ENCODE assay signal across 8 cellular contexts in genomic region chr14:29536886-29537511, GRCh38.
A peak's percentile ranks its signal among the peaks of the same experiment; 100 is the strongest.
DNase-seq lines count a peak whose midpoint lies in the region; ATAC-seq, FAIRE-seq and TF ChIP-seq lines count a peak whose summit lies in the region.

No MANE protein-coding gene starts in this region.

- H3K27ac ChIP-seq in astrocyte (ENCODE audit: low read depth, low read length) (no peak overlapping the region), lower lobe of right lung (no peak overlapping the region)

- H3K36me3 Mint-ChIP-seq in astrocyte (ENCODE audit: low read depth, unreplicated experiment), result no peaks in the 10 kb centered on the region
- no peaks in the 10 kb centered on the region for H3K36me3 Mint-ChIP-seq in activated naive CD4-positive, alpha-beta T cell treated with anti-CD3 and anti-CD28 coated beads, Interleukin-2, amount 10 ng/mL, durations not matched to agents 7 days and 5 days

- H3K4me3 ChIP-seq in Loucy (ENCODE audit: low read length, poor library complexity, severe bottlenecking) (no peak overlapping the region), astrocyte (ENCODE audit: insufficient read depth, low read depth, low read length) (no peak overlapping the region), lower lobe of right lung (no peak overlapping the region)

- peaks cover 3% of the 10 kb centered on the region for H3K9me3 Mint-ChIP-seq in astrocyte (ENCODE audit: unreplicated experiment)
- H3K9me3 Mint-ChIP-seq in activated naive CD4-positive, alpha-beta T cell treated with anti-CD3 and anti-CD28 coated beads, Interleukin-2, amount 10 ng/mL, durations not matched to agents 7 days and 5 days, result peaks cover under 1% of the 10 kb centered on the region

- no peak overlapping the region for H3K4me2 ChIP-seq in Loucy (ENCODE audit: low read depth, low read length, poor library complexity, severe bottlenecking)
- no peak overlapping the region for H3K4me2 ChIP-seq in astrocyte (ENCODE audit: low read length)

- H2AFZ ChIP-seq in Loucy (ENCODE audit: low read length) (no peak overlapping the region), astrocyte (ENCODE audit: low read depth, low read length) (no peak overlapping the region)

- DNase-seq in DMS153 treated with DMSO at 0.1 percent for 48 hours (lab: John Stamatoyannopoulos, UW; ENCODE audit: unreplicated experiment), result peak; percentile 63
- peak; percentile 8 for DNase-seq in astrocyte (ENCODE audit: low read depth)
- DNase-seq in lower lobe of right lung, result no peak
- DNase-seq in activated naive CD4-positive, alpha-beta T cell treated with anti-CD3 and anti-CD28 coated beads, Interleukin-2, amount 10 ng/mL, durations not matched to agents 7 days and 5 days, result no peak
- no peak for DNase-seq in dedifferentiated amniotic fluid mesenchymal stem cell (ENCODE audit: extremely low spot score)
- no peak for DNase-seq in SKM-1 treated with dmso at 0.1 percent for 144 hours (lab: John Stamatoyannopoulos, UW; ENCODE audit: unreplicated experiment)
- no peak for DNase-seq in stimulated activated naive CD4-positive, alpha-beta T cell (lab: John Stamatoyannopoulos, UW)

- intact Hi-C loops in lower lobe of right lung (cut with DNase I), result loop anchor here (10.0 kb wide), 1 partner anchor 782 kb away; no protein-coding TSS in a partner anchor

- no peaks in the 10 kb centered on the region for H3K9me3 ChIP-seq in Loucy (ENCODE audit: insufficient read depth, low read depth, low read length)
- H3K9me3 ChIP-seq in astrocyte (ENCODE audit: insufficient read depth, low read depth, low read length), result no peaks in the 10 kb centered on the region
- H3K9me3 ChIP-seq in lower lobe of right lung, result no peaks in the 10 kb centered on the region

- H3K27me3 ChIP-seq in Loucy (ENCODE audit: insufficient read depth, low read length, poor library complexity, severe bottlenecking), result no peaks in the 10 kb centered on the region
- no peaks in the 10 kb centered on the region for H3K27me3 ChIP-seq in astrocyte (ENCODE audit: insufficient read depth, low read length)
- no peaks in the 10 kb centered on the region for H3K27me3 ChIP-seq in lower lobe of right lung (ENCODE audit: low read depth)

- H3K4me3 Mint-ChIP-seq in astrocyte (ENCODE audit: unreplicated experiment), result no peak overlapping the region
- no peak overlapping the region for H3K4me3 Mint-ChIP-seq in activated naive CD4-positive, alpha-beta T cell treated with anti-CD3 and anti-CD28 coated beads, Interleukin-2, amount 10 ng/mL, durations not matched to agents 7 days and 5 days

- peaks cover 6% of the 10 kb centered on the region for H3K27me3 Mint-ChIP-seq in astrocyte (ENCODE audit: low read depth, unreplicated experiment)
- H3K27me3 Mint-ChIP-seq in activated naive CD4-positive, alpha-beta T cell treated with anti-CD3 and anti-CD28 coated beads, Interleukin-2, amount 10 ng/mL, durations not matched to agents 7 days and 5 days, result no peaks in the 10 kb centered on the region

- H3K27ac Mint-ChIP-seq in astrocyte (ENCODE audit: unreplicated experiment), result no peak overlapping the region
- H3K27ac Mint-ChIP-seq in activated naive CD4-positive, alpha-beta T cell treated with anti-CD3 and anti-CD28 coated beads, Interleukin-2, amount 10 ng/mL, durations not matched to agents 7 days and 5 days, result no peak overlapping the region

- no peaks in the 10 kb centered on the region for H3F3A ChIP-seq in Loucy (ENCODE audit: low read depth)

- no peak for FAIRE-seq in astrocyte (lab: Jason Lieb, UNC)

- no peaks in the 10 kb centered on the region for H3K36me3 ChIP-seq in Loucy (ENCODE audit: insufficient read depth, low read length)
- no peaks in the 10 kb centered on the region for H3K36me3 ChIP-seq in astrocyte (ENCODE audit: insufficient read depth, low read length)
- H3K36me3 ChIP-seq in lower lobe of right lung, result no peaks in the 10 kb centered on the region

- H3K9me2 ChIP-seq in Loucy (replicated peaks; ENCODE audit: low read depth, low read length), result no peaks in the 10 kb centered on the region

- H3K4me1 ChIP-seq in Loucy (ENCODE audit: insufficient read depth, low read length, poor library complexity, severe bottlenecking) (no peaks in the 10 kb centered on the region), astrocyte (ENCODE audit: insufficient read depth, low read length) (no peaks in the 10 kb centered on the region), lower lobe of right lung (no peaks in the 10 kb centered on the region)

- no peaks in the 10 kb centered on the region for H3K4me1 Mint-ChIP-seq in astrocyte (ENCODE audit: low read depth, unreplicated experiment)
- H3K4me1 Mint-ChIP-seq in activated naive CD4-positive, alpha-beta T cell treated with anti-CD3 and anti-CD28 coated beads, Interleukin-2, amount 10 ng/mL, durations not matched to agents 7 days and 5 days, result no peaks in the 10 kb centered on the region

- CTCF ChIA-PET in activated naive CD4-positive, alpha-beta T cell treated with anti-CD3 and anti-CD28 coated beads, Interleukin-2, amount 10 ng/mL, durations not matched to agents 7 days and 5 days (lab: Charles Lee), result interaction anchor here (1.3 kb wide), 1 partner anchor 10 kb away, joined by 3 read pairs; no protein-coding TSS in a partner anchor

- H3K79me2 ChIP-seq in Loucy (ENCODE audit: insufficient read depth, low read length) (no peaks in the 10 kb centered on the region), astrocyte (ENCODE audit: insufficient read depth, low read length) (no peaks in the 10 kb centered on the region)

- ATAC-seq in lower lobe of right lung, result no peak

- H3K9ac ChIP-seq in Loucy (ENCODE audit: low read depth, low read length, poor library complexity, severe bottlenecking), result no peak overlapping the region
- no peak overlapping the region for H3K9ac ChIP-seq in astrocyte (ENCODE audit: low read length)

- peak; percentile 52 for TF ChIP-seq CTCF in Loucy (conservative IDR thresholded peaks at IDR 0.05; ENCODE audit: low read length)
- TF ChIP-seq CTCF in astrocyte (IDR thresholded peaks at IDR 0.05; ENCODE audit: insufficient read depth, low read depth, low read length), result peak; percentile 40
- TF ChIP-seq CTCF in lower lobe of right lung (IDR thresholded peaks at IDR 0.05), result peak; percentile 38

- H4K20me1 ChIP-seq in Loucy (ENCODE audit: insufficient read depth, low read length, poor library complexity, severe bottlenecking) (no peaks in the 10 kb centered on the region), astrocyte (ENCODE audit: insufficient read depth, low read length) (no peaks in the 10 kb centered on the region)

Comparison
In these comparisons a context has a peak if more than half of its experiments do, and no peak if none do; other contexts are left out.
1. DNase-seq: peak in DMS153 treated with DMSO at 0.1 percent for 48 hours (single experiment) and astrocyte (single experiment); none in lower lobe of right lung (single experiment), activated naive CD4-positive, alpha-beta T cell treated with anti-CD3 and anti-CD28 coated beads, Interleukin-2, amount 10 ng/mL, durations not matched to agents 7 days and 5 days (single experiment), dedifferentiated amniotic fluid mesenchymal stem cell (single experiment), SKM-1 treated with dmso at 0.1 percent for 144 hours (single experiment) and stimulated activated naive CD4-positive, alpha-beta T cell (0 of 6).
2. Peak in every context shown above with its lines, with median percentiles within 50 percentile points of each other: CTCF ChIP-seq.